8 cellular contexts compared by ENCODE assay signal in genomic region chrX:154443479-154443910, GRCh38. TPM values are rescaled to one million over a fixed set of nuclear protein-coding genes. Genes with fewer than 3 reads are reported as not detected.
DNase-seq lines count a peak whose midpoint lies in the region; FAIRE-seq and TF ChIP-seq lines count a peak whose summit lies in the region.

No MANE protein-coding gene starts in this region.

- peaks cover 9% of the 10 kb centered on the region for H3K36me3 Mint-ChIP-seq in nephron progenitor cell (ENCODE audit: low read depth)

- FAIRE-seq in GM12892 (lab: Jason Lieb, UNC): no peak

- peak overlapping the region; percentile 39 to 57 for H3K9ac ChIP-seq in duodenal mucosa (ENCODE audit: low read depth in 1 of 2, low read length in 2 of 2)

- H3K27ac ChIP-seq in duodenal mucosa (ENCODE audit: low read depth, low read length): peak overlapping the region; percentile 56

- no peak for TF ChIP-seq CTCF in nephron progenitor cell (IDR thresholded peaks at IDR 0.05)

- H3K4me3 Mint-ChIP-seq in nephron progenitor cell: peak overlapping the region; percentile 80

- H3K4me1 ChIP-seq in duodenal mucosa (ENCODE audit: control insufficient read depth in 1 of 2, insufficient read depth in 2 of 2, low read length in 2 of 2): peaks cover 14 to 19% of the 10 kb centered on the region in 2 donors

- no peaks in the 10 kb centered on the region for H3K27me3 ChIP-seq in duodenal mucosa (ENCODE audit: control insufficient read depth in 1 of 2, insufficient read depth in 2 of 2, low read length in 2 of 2)

- H3K4me3 ChIP-seq in duodenal mucosa (ENCODE audit: low read depth in 1 of 2, low read length in 2 of 2): peak overlapping the region; percentile 45 to 52

- H3K9me3 Mint-ChIP-seq in nephron progenitor cell: peaks cover 61% of the 10 kb centered on the region

- no peak overlapping the region for H3K27ac Mint-ChIP-seq in nephron progenitor cell

- DNase-seq in EH (ENCODE audit: low read depth): peak; percentile 18
- DNase-seq in NCI-H1105 treated with DMSO at 0.1 percent for 48 hours (lab: John Stamatoyannopoulos, UW): peak; percentile 36
- DNase-seq in nephron progenitor cell: no peak
- no peak for DNase-seq in NCI-H1048 (lab: John Stamatoyannopoulos, UW)
- no peak for DNase-seq in NCI-H2171 (lab: John Stamatoyannopoulos, UW)
- DNase-seq in GM12892 (ENCODE audit: insufficient read length): no peak
- no peak for DNase-seq in stimulated activated CD4-positive, alpha-beta T cell treated with anti-CD3 and anti-CD28 coated beads, Interleukin-12 subunit alpha, Interleukin-12 subunit beta, amount 100 ng/mL, for 4 hours

- TF ChIP-seq POLR2A in GM12892 (IDR thresholded peaks at IDR 0.05; ENCODE audit: low read depth, low read length): no peak

- no peaks in the 10 kb centered on the region for H3K27me3 Mint-ChIP-seq in nephron progenitor cell (ENCODE audit: low read depth, poor library complexity)

- no peaks in the 10 kb centered on the region for H3K9me3 ChIP-seq in duodenal mucosa (ENCODE audit: control insufficient read depth in 1 of 2, low read length in 2 of 2)

- H3K4me1 Mint-ChIP-seq in nephron progenitor cell: peaks cover 9% of the 10 kb centered on the region

- peaks cover 8 to 25% of the 10 kb centered on the region in 2 donors for H3K36me3 ChIP-seq in duodenal mucosa (ENCODE audit: control insufficient read depth in 1 of 2, insufficient read depth in 2 of 2, low read length in 2 of 2)

RNA-seq across cellular contexts. Expression of gene FAM50A, which starts 0.4 kb away (rescaled TPM):
- 64.6 TPM for polyA plus RNA-seq in GM12892 (2012; ENCODE audit: missing spikeins)

RNA-seq across cellular contexts. Expression of gene GDI1, which starts 6.5 kb away (rescaled TPM):
- polyA plus RNA-seq in GM12892 (2012; ENCODE audit: missing spikeins): 68.5 TPM

RNA-seq across cellular contexts. Expression of gene PLXNA3, which starts 14.6 kb away (rescaled TPM):
- 25.0 TPM for polyA plus RNA-seq in GM12892 (2012; ENCODE audit: missing spikeins)

RNA-seq across cellular contexts. Expression of gene ATP6AP1, which starts 15.0 kb away (rescaled TPM):
- 23.5 TPM for polyA plus RNA-seq in GM12892 (2012; ENCODE audit: missing spikeins)

RNA-seq across cellular contexts. Expression of gene TAFAZZIN, which starts 32.2 kb away (rescaled TPM):
- polyA plus RNA-seq in GM12892 (2012; ENCODE audit: missing spikeins): 26.3 TPM

Comparison
In these comparisons a context has a peak if more than half of its experiments do, and no peak if none do; other contexts are left out.
1. DNase-seq: peak in EH (single experiment) and NCI-H1105 treated with DMSO at 0.1 percent for 48 hours (single experiment); none in nephron progenitor cell (single experiment), NCI-H1048 (single experiment), NCI-H2171 (single experiment), GM12892 (single experiment) and stimulated activated CD4-positive, alpha-beta T cell treated with anti-CD3 and anti-CD28 coated beads, Interleukin-12 subunit alpha, Interleukin-12 subunit beta, amount 100 ng/mL, for 4 hours (single experiment).